Comparison of ENCODE assay signal across 1 cellular context in genomic region chr10:63799511-63799910, GRCh38.
TF ChIP-seq lines count a peak whose summit lies in the region.

No MANE protein-coding gene starts in this region.

TF ChIP-seq in IMR-90, 13 proteins besides CTCF, POLR2A, EP300 and RAD21:
- TF ChIP-seq CEBPB (IDR thresholded peaks at IDR 0.05; ENCODE audit: low read depth, low read length) (no peak), MAZ (IDR thresholded peaks at IDR 0.05; ENCODE audit: borderline replicate concordance, low read depth, low read length) (no peak), MXI1 (IDR thresholded peaks at IDR 0.05; ENCODE audit: borderline replicate concordance, low read depth, low read length) (no peak), FOS (IDR thresholded peaks at IDR 0.05; ENCODE audit: low read depth, low read length) (no peak), RFX5 (IDR thresholded peaks at IDR 0.05; ENCODE audit: low read depth, low read length) (no peak), SMC3 (IDR thresholded peaks at IDR 0.05; ENCODE audit: low read depth, low read length) (no peak), CHD1 (IDR thresholded peaks at IDR 0.05; ENCODE audit: low read depth, low read length) (no peak), RCOR1 (IDR thresholded peaks at IDR 0.05; ENCODE audit: insufficient replicate concordance, low read length) (no peak), USF2 (IDR thresholded peaks at IDR 0.05; ENCODE audit: low read depth, low read length) (no peak), ELK1 (IDR thresholded peaks at IDR 0.05; ENCODE audit: borderline replicate concordance, low read depth, low read length) (no peak), BHLHE40 (IDR thresholded peaks at IDR 0.05; ENCODE audit: low read depth, low read length) (no peak), NFE2L2 (IDR thresholded peaks at IDR 0.05; ENCODE audit: low read depth, low read length) (no peak), MAFK (IDR thresholded peaks at IDR 0.05; ENCODE audit: low read depth, low read length) (no peak)
